ENCODE assay signal across 14 cellular contexts in genomic region chr18:47944972-47945843, GRCh38. TPM values are rescaled to one million over a fixed set of nuclear protein-coding genes. Genes with fewer than 3 reads are reported as not detected.
A peak's percentile ranks its signal among the peaks of the same experiment; 100 is the strongest.
DNase-seq lines count a peak whose midpoint lies in the region; ATAC-seq, FAIRE-seq and TF ChIP-seq lines count a peak whose summit lies in the region.
"Had no signal": no experiment of that assay in that cellular context is flagged by ENCODE, and none has a peak within 500 bp of the region (broad histone marks: within the 10 kb centered on the region; RNA-seq: fewer than 3 reads in every experiment).

No MANE protein-coding gene starts in this region.

- H3K36me3 ChIP-seq in RWPE2 (ENCODE audit: low read depth) (no peaks in the 10 kb centered on the region), SJCRH30 (no peaks in the 10 kb centered on the region)
- H3K36me3 ChIP-seq: BE2C, left ventricle myocardium inferior had no signal

- H3K9me3 ChIP-seq in A549 (peaks cover 14% of the 10 kb centered on the region; the same call in 1 of the 3 replicates), RWPE2 (ENCODE audit: severe bottlenecking) (no peaks in the 10 kb centered on the region), SJCRH30 (replicated peaks) (no peaks in the 10 kb centered on the region)
- H3K9me3 ChIP-seq: BE2C, left ventricle myocardium inferior had no signal

- WGBS in A549 (ENCODE audit: missing lambda C conversion rate) = 59% methylated on average over 6 of the region's 6 CpGs

- TF ChIP-seq EP300 in A549 (IDR thresholded peaks at IDR 0.05) = no peak

- TF ChIP-seq POLR2A in A549 (IDR thresholded peaks at IDR 0.05; ENCODE audit: low read length) = no peak
- no peak for TF ChIP-seq POLR2A in H54 (IDR thresholded peaks at IDR 0.05; ENCODE audit: low read depth, low read length)

- H3K4me1 ChIP-seq in A549 (peaks cover 14% of the 10 kb centered on the region), RWPE2 (ENCODE audit: insufficient read depth, poor library complexity, severe bottlenecking) (peaks cover 8% of the 10 kb centered on the region), SJCRH30 (no peaks in the 10 kb centered on the region)
- H3K4me1 ChIP-seq: BE2C, left ventricle myocardium inferior had no signal

- FAIRE-seq in A549 (lab: Jason Lieb, UNC) = no peak
- FAIRE-seq in H54 (lab: Jason Lieb, UNC) = peak; percentile 94
- FAIRE-seq: GM12892 had no signal

- 0 out of 3 replicates have a peak overlapping the region, but pooled peaks have one; percentile 4 for H3K4me2 ChIP-seq in A549

- DNase-seq in A549 (ENCODE audit: low read depth in 1 of 2, low spot score in 1 of 2) (peak in 1 of 2 experiments; percentile 32), H54 (ENCODE audit: insufficient read length, low spot score) (peak; percentile 42), RWPE2 (ENCODE audit: low spot score) (no peak), fibroblast of mammary gland (ENCODE audit: low read depth) (peak; percentile 75), NCI-H1417 treated with DMSO at 0.1 percent for 48 hours (lab: John Stamatoyannopoulos, UW) (no peak), SJCRH30 (no peak), NCI-H2107 treated with DMSO at 0.1 percent for 48 hours (lab: John Stamatoyannopoulos, UW; ENCODE audit: unreplicated experiment) (no peak), cerebellum (ENCODE audit: low spot score) (no peak)
- DNase-seq: activated effector memory CD4-positive, alpha-beta T cell treated with anti-CD3 and anti-CD28 coated beads, Interleukin-2, amount 50 U/mL, for 16 hours; BE2C; left ventricle myocardium inferior; NCI-H526; posterior cingulate gyrus had no signal

- POLR2A ChIA-PET in A549 (lab: Yijun Ruan, JAX) = no interaction called here

- no peak for TF ChIP-seq CTCF in A549 (IDR thresholded peaks at IDR 0.05)
- TF ChIP-seq CTCF in RWPE2 (IDR thresholded peaks at IDR 0.05; ENCODE audit: poor library complexity, severe bottlenecking) = no peak
- TF ChIP-seq CTCF in fibroblast of mammary gland (conservative IDR thresholded peaks at IDR 0.05; ENCODE audit: control insufficient read depth, insufficient read depth, low read depth, low read length) = no peak

- H3K27me3 ChIP-seq in RWPE2 (ENCODE audit: insufficient read depth, poor library complexity, severe bottlenecking) = no peaks in the 10 kb centered on the region
- H3K27me3 ChIP-seq in SJCRH30 = no peaks in the 10 kb centered on the region
- H3K27me3 ChIP-seq: BE2C had no signal

- no peak overlapping the region for H3K4me3 ChIP-seq in A549
- no peak overlapping the region for H3K4me3 ChIP-seq in RWPE2 (ENCODE audit: severe bottlenecking)
- no peak overlapping the region for H3K4me3 ChIP-seq in fibroblast of mammary gland (ENCODE audit: control insufficient read depth, low read depth, low read length)
- no peak overlapping the region for H3K4me3 ChIP-seq in SJCRH30
- H3K4me3 ChIP-seq: left ventricle myocardium inferior had no signal

- CTCF ChIA-PET in A549 (lab: Yijun Ruan, JAX) = interaction anchor here (1.2 kb wide), 1 partner anchor 59 kb away, joined by 3 read pairs; no protein-coding TSS in a partner anchor

- ATAC-seq in A549 (0 out of 6 replicates have a peak, but pooled peaks of 1 of the 2 experiments have one; percentile 54), RWPE2 (ENCODE audit: low read depth) (peak; percentile 100)

- no peak for TF ChIP-seq RAD21 in A549 (conservative IDR thresholded peaks at IDR 0.05 in 1 of 2, IDR thresholded peaks at IDR 0.05 in 1 of 2)

- H3K27ac ChIP-seq in A549 (peak overlapping the region; percentile 46 to 67; a peak in 5 of 6 replicates), RWPE2 (ENCODE audit: poor library complexity, severe bottlenecking) (no peak overlapping the region), SJCRH30 (no peak overlapping the region)
- H3K27ac ChIP-seq: left ventricle myocardium inferior had no signal

TF ChIP-seq in A549, 52 proteins besides CTCF, POLR2A, EP300 and RAD21:
- TF ChIP-seq MAX (IDR thresholded peaks at IDR 0.05) (0 out of 2 replicates have a peak, but pooled peaks have one; percentile 21), FOXS1 (CRISPR knock-in tag; IDR thresholded peaks at IDR 0.05) (no peak), RFX5 (IDR thresholded peaks at IDR 0.05) (no peak), HOXB13 (CRISPR knock-in tag; IDR thresholded peaks at IDR 0.05; ENCODE audit: low read depth) (no peak), FOSL2 (IDR thresholded peaks at IDR 0.05) (no peak), FOSL2 (CRISPR knock-in tag; IDR thresholded peaks at IDR 0.05) (peak; percentile 64), ZSCAN20 (CRISPR knock-in tag; IDR thresholded peaks at IDR 0.05) (no peak), RNF2 (IDR thresholded peaks at IDR 0.05; ENCODE audit: borderline replicate concordance, low read depth) (no peak), JUNB (IDR thresholded peaks at IDR 0.05) (peak; percentile 27; the same call in 1 of the 2 replicates)

RNA-seq across cellular contexts. Expression of gene SMAD2, which starts 14.7 kb away (rescaled TPM):
- polyA plus RNA-seq in A549 (2011; rRNA removed) (217 and 229 TPM in 2 replicates), A549 (2017; fragmentation: RNase III; extraction: RNeasy Plus Mini Kit Qiagen cat#74134 plus additional on column Dnase treatment) (121 to 133 TPM (median 131 TPM) in 3 replicates)
- 42.4 TPM in 2 replicates for polyA plus RNA-seq in A549 (2012; cell fraction: cytosol; rRNA removed)
- polyA plus RNA-seq in A549 (2012; cell fraction: nucleus; rRNA removed) = 17.1 and 25.1 TPM in 2 replicates
- 204 and 226 TPM in 2 replicates for polyA minus RNA-seq in A549 (2011; rRNA and poly(A)+ RNA removed)
- total RNA-seq in SJCRH30 (2014; rRNA removed; shearing (Covaris generic)) = 67.4 and 69.8 TPM in 2 replicates
- 65.2 TPM for total RNA-seq in cerebellum

Comparison
In these comparisons a context has a peak if more than half of its experiments do, and no peak if none do; other contexts are left out.
1. DNase-seq: peak in H54 (single experiment) and fibroblast of mammary gland (single experiment); none in RWPE2 (single experiment), NCI-H1417 treated with DMSO at 0.1 percent for 48 hours (single experiment), SJCRH30 (0 of 2), NCI-H2107 treated with DMSO at 0.1 percent for 48 hours (single experiment) and cerebellum (single experiment).
2. H3K27ac ChIP-seq: peak in A549 (2 of 2); none in RWPE2 (single experiment) and SJCRH30 (single experiment).